22 cellular contexts compared by ENCODE assay signal in the genomic region with DNA sequence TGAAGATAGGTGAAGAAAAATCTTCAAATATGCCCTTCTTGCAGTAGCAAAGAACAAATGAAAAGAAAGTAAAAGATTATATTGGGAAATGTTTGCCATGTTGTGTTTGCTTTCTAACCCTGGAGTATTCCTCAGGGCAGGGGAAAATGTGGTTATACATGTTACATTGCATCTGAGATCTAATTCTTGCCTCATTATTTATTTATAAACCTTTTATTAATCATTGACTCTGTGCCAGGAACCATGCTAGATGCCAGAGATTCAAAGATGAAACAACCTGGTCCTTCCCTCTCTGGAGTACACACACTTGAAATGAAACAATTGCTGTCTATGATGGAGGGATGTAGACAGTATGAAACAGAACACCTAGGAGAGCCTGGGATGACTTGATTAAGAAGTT.
DNase-seq lines count a peak whose midpoint lies in the region; ATAC-seq and TF ChIP-seq lines count a peak whose summit lies in the region.
"Had no signal": no experiment of that assay in that cellular context is flagged by ENCODE, and none has a peak within 500 bp of the region (broad histone marks: within the 10 kb centered on the region; RNA-seq: fewer than 3 reads in every experiment).

No MANE protein-coding gene starts in this region.

- no peak overlapping the region for H3K4me3 Mint-ChIP-seq in nephron progenitor cell
- H3K4me3 Mint-ChIP-seq: activated B cell treated with CpG ODN at 0.5 μM for 24 hours; activated CD4-positive, alpha-beta memory T cell treated with anti-CD3 and anti-CD28 coated beads, Interleukin-2, amount 10 ng/mL, durations not matched to agents 7 days and 5 days; CD4-positive, alpha-beta memory T cell; neural crest cell; stimulated activated naive CD8-positive, alpha-beta T cell treated with anti-CD3 and anti-CD28 coated beads, Interleukin-15, amount 100 ng/mL, for 72 hours had no signal

- H3K36me3 ChIP-seq in RWPE2 (ENCODE audit: low read depth) = no peaks in the 10 kb centered on the region
- H3K36me3 ChIP-seq: prostate gland, transverse colon had no signal

- ATAC-seq in RWPE2 (ENCODE audit: low read depth) (no peak), GM18861 (IDR thresholded peaks at IDR 0.05; ENCODE audit: unreplicated experiment) (no peak), GM19023 (IDR thresholded peaks at IDR 0.05; ENCODE audit: unreplicated experiment) (no peak)
- ATAC-seq: stimulated activated naive CD8-positive, alpha-beta T cell treated with anti-CD3 and anti-CD28 coated beads, Interleukin-15, amount 100 ng/mL, for 72 hours had no signal

- peaks cover 17% of the 10 kb centered on the region for H3K9me3 Mint-ChIP-seq in nephron progenitor cell
- H3K9me3 Mint-ChIP-seq: activated B cell treated with CpG ODN at 0.5 μM for 24 hours; activated CD4-positive, alpha-beta memory T cell treated with anti-CD3 and anti-CD28 coated beads, Interleukin-2, amount 10 ng/mL, durations not matched to agents 7 days and 5 days; stimulated activated naive CD8-positive, alpha-beta T cell treated with anti-CD3 and anti-CD28 coated beads, Interleukin-15, amount 100 ng/mL, for 72 hours had no signal

- peaks cover 13% of the 10 kb centered on the region for H3K36me3 Mint-ChIP-seq in nephron progenitor cell (ENCODE audit: low read depth)
- H3K36me3 Mint-ChIP-seq: CD4-positive, alpha-beta memory T cell had no signal

- TF ChIP-seq CTCF in RWPE2 (IDR thresholded peaks at IDR 0.05; ENCODE audit: poor library complexity, severe bottlenecking) (no peak), nephron progenitor cell (IDR thresholded peaks at IDR 0.05) (no peak)

- peaks cover 36% of the 10 kb centered on the region for H3K4me1 ChIP-seq in RWPE2 (ENCODE audit: insufficient read depth, poor library complexity, severe bottlenecking)
- H3K4me1 ChIP-seq: prostate gland had no signal

- H3K27ac ChIP-seq in RWPE2 (ENCODE audit: poor library complexity, severe bottlenecking) = peak overlapping the region; percentile 99
- H3K27ac ChIP-seq in epithelial cell of prostate = peak overlapping the region; percentile 93
- H3K27ac ChIP-seq: dorsolateral prefrontal cortex, prostate gland, transverse colon had no signal

- DNase-seq in ELR (ENCODE audit: low read depth) (peak; percentile 52), RWPE2 (ENCODE audit: low spot score) (no peak), epithelial cell of prostate (ENCODE audit: low read depth, low spot score) (peak; percentile 20), nephron progenitor cell (no peak), DMS 273 (lab: John Stamatoyannopoulos, UW; ENCODE audit: unreplicated experiment) (no peak), amniotic stem cell (lab: John Stamatoyannopoulos, UW) (no peak)
- DNase-seq: activated B cell treated with CpG ODN at 0.5 μM for 24 hours; activated CD4-positive, alpha-beta memory T cell treated with anti-CD3 and anti-CD28 coated beads, Interleukin-2, amount 10 ng/mL, durations not matched to agents 7 days and 5 days; activated gamma-delta T cell; activated T-cell treated with anti-CD3 and anti-CD28 coated beads for 4 hours; CD4-positive, alpha-beta memory T cell; dorsolateral prefrontal cortex; KG1; NCI-H1930; SIG-M5; stimulated activated CD4-positive, alpha-beta T cell treated with anti-CD3 and anti-CD28 coated beads, Interleukin-4, amount 100 ng/mL, for 24 hours; stimulated activated naive CD8-positive, alpha-beta T cell treated with anti-CD3 and anti-CD28 coated beads, Interleukin-15, amount 100 ng/mL, for 72 hours had no signal

- H3K4me1 Mint-ChIP-seq in nephron progenitor cell = peaks cover 30% of the 10 kb centered on the region
- H3K4me1 Mint-ChIP-seq: activated B cell treated with CpG ODN at 0.5 μM for 24 hours; activated CD4-positive, alpha-beta memory T cell treated with anti-CD3 and anti-CD28 coated beads, Interleukin-2, amount 10 ng/mL, durations not matched to agents 7 days and 5 days; CD4-positive, alpha-beta memory T cell; neural crest cell; stimulated activated naive CD8-positive, alpha-beta T cell treated with anti-CD3 and anti-CD28 coated beads, Interleukin-15, amount 100 ng/mL, for 72 hours had no signal

- no peaks in the 10 kb centered on the region for H3K27me3 ChIP-seq in RWPE2 (ENCODE audit: insufficient read depth, poor library complexity, severe bottlenecking)
- H3K27me3 ChIP-seq: transverse colon had no signal

- H3K27ac Mint-ChIP-seq in nephron progenitor cell = peak overlapping the region; percentile 78
- H3K27ac Mint-ChIP-seq: activated B cell treated with CpG ODN at 0.5 μM for 24 hours; activated CD4-positive, alpha-beta memory T cell treated with anti-CD3 and anti-CD28 coated beads, Interleukin-2, amount 10 ng/mL, durations not matched to agents 7 days and 5 days; CD4-positive, alpha-beta memory T cell; stimulated activated naive CD8-positive, alpha-beta T cell treated with anti-CD3 and anti-CD28 coated beads, Interleukin-15, amount 100 ng/mL, for 72 hours had no signal

- H3K27me3 Mint-ChIP-seq in nephron progenitor cell (ENCODE audit: low read depth, poor library complexity) = no peaks in the 10 kb centered on the region
- H3K27me3 Mint-ChIP-seq: activated B cell treated with CpG ODN at 0.5 μM for 24 hours; activated CD4-positive, alpha-beta memory T cell treated with anti-CD3 and anti-CD28 coated beads, Interleukin-2, amount 10 ng/mL, durations not matched to agents 7 days and 5 days had no signal

- no peaks in the 10 kb centered on the region for H3K9me3 ChIP-seq in RWPE2 (ENCODE audit: severe bottlenecking)
- H3K9me3 ChIP-seq: prostate gland, transverse colon had no signal

- H3K4me3 ChIP-seq in RWPE2 (ENCODE audit: severe bottlenecking) = no peak overlapping the region
- H3K4me3 ChIP-seq: dorsolateral prefrontal cortex, prostate gland, transverse colon had no signal

Comparison
In these comparisons a context has a peak if more than half of its experiments do, and no peak if none do; other contexts are left out.
1. DNase-seq: peak in ELR (single experiment) and epithelial cell of prostate (single experiment); none in RWPE2 (single experiment), nephron progenitor cell (single experiment), DMS 273 (single experiment) and amniotic stem cell (single experiment).